Comparison of ENCODE assay signal across 23 cellular contexts in genomic region chr11:121933694-121934093, GRCh38.
"Had no signal": no experiment of that assay in that cellular context is flagged by ENCODE, and none has a peak within 500 bp of the region (broad histone marks: within the 10 kb centered on the region; RNA-seq: fewer than 3 reads in every experiment).

No MANE protein-coding gene starts in this region.

- H3K4me1 Mint-ChIP-seq: activated naive CD4-positive, alpha-beta T cell treated with anti-CD3 and anti-CD28 coated beads, Interleukin-2, amount 10 ng/mL, durations not matched to agents 7 days and 5 days; activated naive CD8-positive, alpha-beta T cell treated with anti-CD3 and anti-CD28 coated beads, Interleukin-2, amount 50 U/mL, for 24 hours; naive thymus-derived CD4-positive, alpha-beta T cell had no signal

- H3K4me3 Mint-ChIP-seq: activated naive CD4-positive, alpha-beta T cell treated with anti-CD3 and anti-CD28 coated beads, Interleukin-2, amount 10 ng/mL, durations not matched to agents 7 days and 5 days; activated naive CD8-positive, alpha-beta T cell treated with anti-CD3 and anti-CD28 coated beads, Interleukin-2, amount 50 U/mL, for 24 hours; activated T-cell treated with anti-CD3 and anti-CD28 coated beads, Interleukin-2, amount 50 U/mL, for 4 hours; naive thymus-derived CD4-positive, alpha-beta T cell; neural progenitor cell; stimulated activated naive CD8-positive, alpha-beta T cell treated with anti-CD3 and anti-CD28 coated beads, Interleukin-15, Interleukin-2, amounts not matched to agents 100 ng/mL and 50 ng/mL, for 24 hours had no signal

- ATAC-seq: activated naive CD8-positive, alpha-beta T cell treated with anti-CD3 and anti-CD28 coated beads, Interleukin-2, amount 50 U/mL, for 24 hours; activated T-cell treated with anti-CD3 and anti-CD28 coated beads, Interleukin-2, amount 50 U/mL, for 4 hours; naive thymus-derived CD4-positive, alpha-beta T cell had no signal

- DNase-seq: activated CD4-positive, alpha-beta T cell treated with anti-CD3 and anti-CD28 coated beads, Interleukin-2, amount 50 U/mL, for 1 hour; activated CD8-positive, alpha-beta memory T cell treated with anti-CD3 and anti-CD28 coated beads, Interleukin-2, amount 50 U/mL, for 4 hours; activated effector memory CD4-positive, alpha-beta T cell treated with Interleukin-2 at 50 U/mL for 16 hours; activated naive CD4-positive, alpha-beta T cell treated with anti-CD3 and anti-CD28 coated beads, Interleukin-2, amount 10 ng/mL, durations not matched to agents 7 days and 5 days; activated naive CD8-positive, alpha-beta T cell treated with anti-CD3 and anti-CD28 coated beads, Interleukin-2, amount 50 U/mL, for 24 hours; activated T-cell treated with anti-CD3 and anti-CD28 coated beads, Interleukin-2, amount 50 U/mL, for 4 hours; aorta; dermis blood vessel endothelial cell; glutamatergic neuron; hypothalamus; kidney glomerular epithelial cell; left ventricle myocardium inferior; mesenchymal stem cell; naive thymus-derived CD4-positive, alpha-beta T cell; SK-N-SH; T-helper 1 cell; T-helper 9 cell had no signal

- H3K9me3 ChIP-seq: left ventricle myocardium inferior, SK-N-SH, tibial nerve had no signal

- H3K27ac ChIP-seq: epithelial cell of prostate, left ventricle myocardium inferior, neural progenitor cell, skin epidermis, tibial nerve had no signal

- H3K9ac ChIP-seq: neural progenitor cell, SK-N-SH had no signal

- H3K9me3 Mint-ChIP-seq: activated naive CD4-positive, alpha-beta T cell treated with anti-CD3 and anti-CD28 coated beads, Interleukin-2, amount 10 ng/mL, durations not matched to agents 7 days and 5 days; naive thymus-derived CD4-positive, alpha-beta T cell; stimulated activated naive CD8-positive, alpha-beta T cell treated with anti-CD3 and anti-CD28 coated beads, Interleukin-15, Interleukin-2, amounts not matched to agents 100 ng/mL and 50 ng/mL, for 24 hours had no signal

- H3K27me3 Mint-ChIP-seq: activated naive CD4-positive, alpha-beta T cell treated with anti-CD3 and anti-CD28 coated beads, Interleukin-2, amount 10 ng/mL, durations not matched to agents 7 days and 5 days; progenitor cell of endocrine pancreas had no signal

- H3K4me3 ChIP-seq: left ventricle myocardium inferior, neural progenitor cell, skin epidermis, tibial nerve had no signal

- H3K27ac Mint-ChIP-seq: activated naive CD4-positive, alpha-beta T cell treated with anti-CD3 and anti-CD28 coated beads, Interleukin-2, amount 10 ng/mL, durations not matched to agents 7 days and 5 days; activated naive CD8-positive, alpha-beta T cell treated with anti-CD3 and anti-CD28 coated beads, Interleukin-2, amount 50 U/mL, for 24 hours; naive thymus-derived CD4-positive, alpha-beta T cell; neural progenitor cell; progenitor cell of endocrine pancreas; stimulated activated naive CD8-positive, alpha-beta T cell treated with anti-CD3 and anti-CD28 coated beads, Interleukin-15, Interleukin-2, amounts not matched to agents 100 ng/mL and 50 ng/mL, for 24 hours had no signal

- H3K36me3 ChIP-seq: left ventricle myocardium inferior, neural progenitor cell, tibial nerve had no signal

- H3K27me3 ChIP-seq: tibial nerve had no signal

- H3K36me3 Mint-ChIP-seq: activated naive CD4-positive, alpha-beta T cell treated with anti-CD3 and anti-CD28 coated beads, Interleukin-2, amount 10 ng/mL, durations not matched to agents 7 days and 5 days; naive thymus-derived CD4-positive, alpha-beta T cell; neural progenitor cell had no signal
